ENCODE assay signal across 12 cellular contexts in genomic region chr2:205539603-205540002, GRCh38.
A peak's percentile ranks its signal among the peaks of the same experiment; 100 is the strongest.
DNase-seq lines count a peak whose midpoint lies in the region; ATAC-seq, FAIRE-seq and TF ChIP-seq lines count a peak whose summit lies in the region.
"Had no signal": no experiment of that assay in that cellular context is flagged by ENCODE, and none has a peak within 500 bp of the region (broad histone marks: within the 10 kb centered on the region; RNA-seq: fewer than 3 reads in every experiment).

No MANE protein-coding gene starts in this region.

- H3K4me1 ChIP-seq in HepG2 (ENCODE audit: insufficient read depth, low read length) (no peaks in the 10 kb centered on the region), right lobe of liver (no peaks in the 10 kb centered on the region)

- no peak for TF ChIP-seq EP300 in HepG2 (IDR thresholded peaks at IDR 0.05; ENCODE audit: low read depth in 2 of 2, low read length in 2 of 2)
- no peak for TF ChIP-seq EP300 in HepG2 (CRISPR knock-in tag; IDR thresholded peaks at IDR 0.05; ENCODE audit: borderline replicate concordance)

- no peak overlapping the region for H3K4me3 ChIP-seq in HepG2 (replicated peaks in 1 of 3; ENCODE audit: insufficient read depth in 1 of 3, low read depth in 2 of 3, low read length in 3 of 3)
- H3K4me3 ChIP-seq in right lobe of liver = no peak overlapping the region
- H3K4me3 ChIP-seq in epithelial cell of proximal tubule (ENCODE audit: low read depth, low read length) = no peak overlapping the region
- H3K4me3 ChIP-seq: MG63 had no signal

- H2AFZ ChIP-seq in HepG2 (ENCODE audit: low read length) = no peak overlapping the region

- CTCF ChIA-PET in HepG2 (lab: Yijun Ruan, JAX; ENCODE audit: low intra/inter-chr PET ratio, low total read pairs) = no interaction called here

- POLR2A ChIA-PET in HepG2 (lab: Yijun Ruan, JAX) = no interaction called here

- intact Hi-C loops in HepG2 (cut with micrococcal nuclease; ENCODE audit: unreplicated experiment) (no loop called here), right lobe of liver (cut with DNase I) (no loop called here)

- H4K20me1 ChIP-seq in HepG2 (ENCODE audit: insufficient read depth, low read length) = no peaks in the 10 kb centered on the region

- ATAC-seq in HepG2 (peak; percentile 97), right lobe of liver (no peak), GM19351 (IDR thresholded peaks at IDR 0.05; ENCODE audit: unreplicated experiment) (no peak), HG02588 (IDR thresholded peaks at IDR 0.05; ENCODE audit: unreplicated experiment) (no peak)

- in situ Hi-C loops in HepG2 (cut with HindIII; ENCODE audit: extremely low pct_ligation_motif_present, low pct_unique_long_range_greater_than_20kb) = no loop called here

- FAIRE-seq in HepG2 (lab: Jason Lieb, UNC) = no peak
- FAIRE-seq: bronchial epithelial cell had no signal

- no peaks in the 10 kb centered on the region for H3K36me3 ChIP-seq in HepG2 (replicated peaks in 1 of 2; ENCODE audit: control insufficient read depth in 1 of 2, insufficient read depth in 2 of 2, low read length in 2 of 2)
- no peaks in the 10 kb centered on the region for H3K36me3 ChIP-seq in right lobe of liver
- H3K36me3 ChIP-seq: MG63 had no signal

- H3K27ac ChIP-seq in HepG2 (ENCODE audit: extremely low read length, insufficient read depth, low read length) (no peak overlapping the region), right lobe of liver (no peak overlapping the region)

- H3K27me3 ChIP-seq in HepG2 (ENCODE audit: control insufficient read depth in 1 of 2, insufficient read depth in 2 of 2, low read length in 2 of 2) = no peaks in the 10 kb centered on the region
- H3K27me3 ChIP-seq in right lobe of liver = no peaks in the 10 kb centered on the region
- H3K27me3 ChIP-seq: MG63 had no signal

- TF ChIP-seq RAD21 in HepG2 (CRISPR knock-in tag; IDR thresholded peaks at IDR 0.05) = no peak

- no peak for TF ChIP-seq POLR2A in HepG2 (IDR thresholded peaks at IDR 0.05; ENCODE audit: insufficient read depth in 1 of 2, low read depth in 2 of 2, low read length in 2 of 2)
- TF ChIP-seq POLR2A in right lobe of liver (IDR thresholded peaks at IDR 0.05) = no peak

- TF ChIP-seq CTCF in HepG2 (CRISPR knock-in tag; IDR thresholded peaks at IDR 0.05) (peak; percentile 34), right lobe of liver (IDR thresholded peaks at IDR 0.05) (no peak), epithelial cell of proximal tubule (conservative IDR thresholded peaks at IDR 0.05; ENCODE audit: low read depth, low read length) (peak; percentile 14)

- WGBS in HepG2 (ENCODE audit: low lambda C conversion rate) = 1% methylated on average over 5 of the region's 5 CpGs
- WGBS in right lobe of liver (ENCODE audit: insufficient coverage, low coverage, low lambda C conversion rate, missing lambda C conversion rate) = 76% methylated on average over 5 of the region's 5 CpGs

- DNase-seq in HepG2 (ENCODE audit: low spot score) (peak; percentile 31), right lobe of liver (no peak), NCI-H524 treated with DMSO at 0.1 percent for 48 hours (lab: John Stamatoyannopoulos, UW) (peak; percentile 6), epithelial cell of proximal tubule (ENCODE audit: low read depth) (no peak), cortex of kidney (lab: John Stamatoyannopoulos, UW) (no peak), HCEC 1CT (no peak)
- DNase-seq: mesenchymal stem cell; MG63; stimulated activated naive CD8-positive, alpha-beta T cell treated with anti-CD3 and anti-CD28 coated beads, Interleukin-15, amount 100 ng/mL, for 72 hours had no signal

- BruUV-seq in HepG2 (replicated peaks; lab: Mats Ljungman, UMichigan) = no TSS peak

- no peak overlapping the region for H3K4me2 ChIP-seq in HepG2 (ENCODE audit: low read depth, low read length)

- H3K9me3 ChIP-seq in HepG2 (ENCODE audit: low read length) (no peaks in the 10 kb centered on the region), right lobe of liver (no peaks in the 10 kb centered on the region)
- H3K9me3 ChIP-seq: MG63 had no signal

- H3K9ac ChIP-seq in HepG2 (ENCODE audit: insufficient read depth, low read depth, low read length) = no peak overlapping the region

- no peaks in the 10 kb centered on the region for H3K79me2 ChIP-seq in HepG2 (ENCODE audit: insufficient read depth, low read length)

TF ChIP-seq in HepG2, 621 proteins besides CTCF, POLR2A, EP300 and RAD21:
- TF ChIP-seq STAG1 (CRISPR knock-in tag; IDR thresholded peaks at IDR 0.05) (peak; percentile 13; the same call in 1 of the 2 replicates), ZNF10 (CRISPR knock-in tag; IDR thresholded peaks at IDR 0.05; ENCODE audit: borderline replicate concordance, low read depth) (no peak), ZNF746 (CRISPR knock-in tag; IDR thresholded peaks at IDR 0.05) (no peak), ZNF281 (CRISPR knock-in tag; IDR thresholded peaks at IDR 0.05; ENCODE audit: borderline replicate concordance) (0 out of 2 replicates have a peak, but pooled peaks have one; percentile 18), ZNF367 (CRISPR knock-in tag; IDR thresholded peaks at IDR 0.05; ENCODE audit: borderline replicate concordance) (no peak)

Comparison
In these comparisons a context has a peak if more than half of its experiments do, and no peak if none do; other contexts are left out.
1. DNase-seq: peak in HepG2 (single experiment) and NCI-H524 treated with DMSO at 0.1 percent for 48 hours (single experiment); none in right lobe of liver (0 of 3), epithelial cell of proximal tubule (single experiment), cortex of kidney (single experiment) and HCEC 1CT (single experiment).
2. CTCF ChIP-seq: peak in HepG2 (single experiment) and epithelial cell of proximal tubule (single experiment); none in right lobe of liver (0 of 4).